1 cellular context compared by ENCODE assay signal in the genomic region with DNA sequence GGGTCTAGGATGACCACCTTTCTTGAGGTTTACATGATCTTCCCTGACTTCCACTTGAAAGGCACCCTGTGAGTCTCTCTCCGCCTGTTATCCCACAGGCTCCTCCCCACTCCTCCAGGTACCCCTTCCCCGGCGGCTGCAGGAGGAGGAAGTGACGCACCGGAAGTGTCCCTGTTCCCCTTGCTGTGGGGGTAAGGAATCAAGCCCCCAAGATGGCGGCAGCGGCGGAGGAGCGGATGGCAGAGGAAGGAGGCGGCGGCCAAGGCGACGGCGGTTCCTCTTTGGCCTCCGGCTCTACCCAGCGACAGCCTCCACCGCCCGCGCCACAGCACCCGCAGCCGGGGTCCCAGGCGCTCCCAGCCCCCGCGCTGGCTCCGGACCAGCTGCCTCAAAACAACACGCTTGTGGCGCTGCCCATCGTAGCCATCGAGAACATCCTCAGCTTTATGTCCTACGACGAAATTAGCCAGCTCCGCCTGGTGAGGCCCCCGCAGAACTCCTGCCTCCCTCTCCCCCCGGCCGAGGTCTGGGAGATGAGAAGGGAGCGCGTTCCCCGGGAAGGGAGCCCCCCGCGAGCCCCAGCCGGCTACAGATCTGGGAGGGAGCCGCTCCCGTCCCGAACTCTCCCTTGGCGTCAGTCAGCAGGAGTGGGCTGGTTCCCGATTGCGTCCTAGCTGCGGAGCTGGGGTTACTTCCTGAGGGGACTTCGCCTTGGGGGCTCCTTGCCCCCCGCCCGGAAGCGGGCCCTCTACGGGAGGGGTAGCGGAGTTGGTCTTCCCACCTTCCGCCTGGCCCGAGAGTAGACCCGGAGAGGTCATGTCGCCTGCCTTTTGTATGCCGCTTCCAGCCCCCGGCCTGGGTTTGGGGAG.
A peak's percentile ranks its signal among the peaks of the same experiment; 100 is the strongest.
TF ChIP-seq lines count a peak whose summit lies in the region.

A gene with protein sequence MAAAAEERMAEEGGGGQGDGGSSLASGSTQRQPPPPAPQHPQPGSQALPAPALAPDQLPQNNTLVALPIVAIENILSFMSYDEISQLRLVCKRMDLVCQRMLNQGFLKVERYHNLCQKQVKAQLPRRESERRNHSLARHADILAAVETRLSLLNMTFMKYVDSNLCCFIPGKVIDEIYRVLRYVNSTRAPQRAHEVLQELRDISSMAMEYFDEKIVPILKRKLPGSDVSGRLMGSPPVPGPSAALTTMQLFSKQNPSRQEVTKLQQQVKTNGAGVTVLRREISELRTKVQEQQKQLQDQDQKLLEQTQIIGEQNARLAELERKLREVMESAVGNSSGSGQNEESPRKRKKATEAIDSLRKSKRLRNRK (plus strand): TSS at position 194 of the 869 bp plus-strand sequence. CDS start 19 bp downstream, at position 213.

TF ChIP-seq in HepG2, 621 proteins besides CTCF, POLR2A, EP300 and RAD21 (continued from another document and continues in another):
- TF ChIP-seq, protein P1, sequence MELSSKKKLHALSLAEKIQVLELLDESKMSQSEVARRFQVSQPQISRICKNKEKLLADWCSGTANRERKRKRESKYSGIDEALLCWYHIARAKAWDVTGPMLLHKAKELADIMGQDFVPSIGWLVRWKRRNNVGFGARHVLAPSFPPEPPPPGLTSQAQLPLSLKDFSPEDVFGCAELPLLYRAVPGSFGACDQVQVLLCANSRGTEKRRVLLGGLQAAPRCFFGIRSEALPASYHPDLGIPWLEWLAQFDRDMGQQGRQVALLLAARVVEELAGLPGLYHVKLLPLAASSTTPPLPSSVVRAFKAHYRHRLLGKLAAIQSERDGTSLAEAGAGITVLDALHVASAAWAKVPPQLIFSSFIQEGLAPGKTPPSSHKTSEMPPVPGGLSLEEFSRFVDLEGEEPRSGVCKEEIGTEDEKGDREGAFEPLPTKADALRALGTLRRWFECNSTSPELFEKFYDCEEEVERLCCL (CRISPR knock-in tag; IDR thresholded peaks at IDR 0.05; ENCODE audit: borderline replicate concordance), result no peak
- TF ChIP-seq REL (CRISPR knock-in tag; conservative IDR thresholded peaks at IDR 0.05), result no peak
- no peak for TF ChIP-seq IKZF4 (CRISPR knock-in tag; IDR thresholded peaks at IDR 0.05; ENCODE audit: borderline replicate concordance, low read depth, not compliant biosample characterization)
- no peak for TF ChIP-seq SUZ12 (IDR thresholded peaks at IDR 0.05; ENCODE audit: low read depth, low read length)
- no peak for TF ChIP-seq ZNF747 (CRISPR knock-in tag; IDR thresholded peaks at IDR 0.05; ENCODE audit: borderline replicate concordance)
- TF ChIP-seq HNRNPLL (IDR thresholded peaks at IDR 0.05; ENCODE audit: low read depth, low read length, poor library complexity, severe bottlenecking), result peak; percentile 50
- peak; percentile 70 for TF ChIP-seq SPEN (CRISPR knock-in tag; IDR thresholded peaks at IDR 0.05; ENCODE audit: low read depth)
- TF ChIP-seq, protein P2, sequence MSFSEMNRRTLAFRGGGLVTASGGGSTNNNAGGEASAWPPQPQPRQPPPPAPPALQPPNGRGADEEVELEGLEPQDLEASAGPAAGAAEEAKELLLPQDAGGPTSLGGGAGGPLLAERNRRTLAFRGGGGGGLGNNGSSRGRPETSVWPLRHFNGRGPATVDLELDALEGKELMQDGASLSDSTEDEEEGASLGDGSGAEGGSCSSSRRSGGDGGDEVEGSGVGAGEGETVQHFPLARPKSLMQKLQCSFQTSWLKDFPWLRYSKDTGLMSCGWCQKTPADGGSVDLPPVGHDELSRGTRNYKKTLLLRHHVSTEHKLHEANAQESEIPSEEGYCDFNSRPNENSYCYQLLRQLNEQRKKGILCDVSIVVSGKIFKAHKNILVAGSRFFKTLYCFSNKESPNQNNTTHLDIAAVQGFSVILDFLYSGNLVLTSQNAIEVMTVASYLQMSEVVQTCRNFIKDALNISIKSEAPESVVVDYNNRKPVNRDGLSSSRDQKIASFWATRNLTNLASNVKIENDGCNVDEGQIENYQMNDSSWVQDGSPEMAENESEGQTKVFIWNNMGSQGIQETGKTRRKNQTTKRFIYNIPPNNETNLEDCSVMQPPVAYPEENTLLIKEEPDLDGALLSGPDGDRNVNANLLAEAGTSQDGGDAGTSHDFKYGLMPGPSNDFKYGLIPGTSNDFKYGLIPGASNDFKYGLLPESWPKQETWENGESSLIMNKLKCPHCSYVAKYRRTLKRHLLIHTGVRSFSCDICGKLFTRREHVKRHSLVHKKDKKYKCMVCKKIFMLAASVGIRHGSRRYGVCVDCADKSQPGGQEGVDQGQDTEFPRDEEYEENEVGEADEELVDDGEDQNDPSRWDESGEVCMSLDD (CRISPR knock-in tag; IDR thresholded peaks at IDR 0.05; ENCODE audit: borderline replicate concordance), result no peak; the same call in 1 of the 2 replicates
- no peak for TF ChIP-seq PHF5A (CRISPR knock-in tag; IDR thresholded peaks at IDR 0.05; ENCODE audit: low read depth, unreplicated experiment)
- TF ChIP-seq AHR (CRISPR knock-in tag; IDR thresholded peaks at IDR 0.05), result peak; percentile 72; the same call in 1 of the 2 replicates
- TF ChIP-seq, protein P3, sequence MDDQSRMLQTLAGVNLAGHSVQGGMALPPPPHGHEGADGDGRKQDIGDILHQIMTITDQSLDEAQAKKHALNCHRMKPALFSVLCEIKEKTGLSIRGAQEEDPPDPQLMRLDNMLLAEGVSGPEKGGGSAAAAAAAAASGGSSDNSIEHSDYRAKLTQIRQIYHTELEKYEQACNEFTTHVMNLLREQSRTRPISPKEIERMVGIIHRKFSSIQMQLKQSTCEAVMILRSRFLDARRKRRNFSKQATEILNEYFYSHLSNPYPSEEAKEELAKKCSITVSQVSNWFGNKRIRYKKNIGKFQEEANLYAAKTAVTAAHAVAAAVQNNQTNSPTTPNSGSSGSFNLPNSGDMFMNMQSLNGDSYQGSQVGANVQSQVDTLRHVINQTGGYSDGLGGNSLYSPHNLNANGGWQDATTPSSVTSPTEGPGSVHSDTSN (CRISPR knock-in tag; IDR thresholded peaks at IDR 0.05; ENCODE audit: borderline replicate concordance), result no peak
- no peak for TF ChIP-seq CBX2 (IDR thresholded peaks at IDR 0.05; ENCODE audit: low read depth, low read length)
- no peak for TF ChIP-seq CBX2 (CRISPR knock-in tag; IDR thresholded peaks at IDR 0.05; ENCODE audit: low read depth)
- TF ChIP-seq, protein P4, sequence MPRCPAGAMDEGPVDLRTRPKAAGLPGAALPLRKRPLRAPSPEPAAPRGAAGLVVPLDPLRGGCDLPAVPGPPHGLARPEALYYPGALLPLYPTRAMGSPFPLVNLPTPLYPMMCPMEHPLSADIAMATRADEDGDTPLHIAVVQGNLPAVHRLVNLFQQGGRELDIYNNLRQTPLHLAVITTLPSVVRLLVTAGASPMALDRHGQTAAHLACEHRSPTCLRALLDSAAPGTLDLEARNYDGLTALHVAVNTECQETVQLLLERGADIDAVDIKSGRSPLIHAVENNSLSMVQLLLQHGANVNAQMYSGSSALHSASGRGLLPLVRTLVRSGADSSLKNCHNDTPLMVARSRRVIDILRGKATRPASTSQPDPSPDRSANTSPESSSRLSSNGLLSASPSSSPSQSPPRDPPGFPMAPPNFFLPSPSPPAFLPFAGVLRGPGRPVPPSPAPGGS (CRISPR knock-in tag; IDR thresholded peaks at IDR 0.05), result peak; percentile 18; the same call in 1 of the 2 replicates
- TF ChIP-seq ZNF251 (CRISPR knock-in tag; IDR thresholded peaks at IDR 0.05), result no peak
- no peak for TF ChIP-seq NR2F1 (CRISPR knock-in tag; IDR thresholded peaks at IDR 0.05)
- 0 out of 2 replicates have a peak, but pooled peaks have one; percentile 68 for TF ChIP-seq ZNF879 (CRISPR knock-in tag; IDR thresholded peaks at IDR 0.05)
- TF ChIP-seq, protein P5, sequence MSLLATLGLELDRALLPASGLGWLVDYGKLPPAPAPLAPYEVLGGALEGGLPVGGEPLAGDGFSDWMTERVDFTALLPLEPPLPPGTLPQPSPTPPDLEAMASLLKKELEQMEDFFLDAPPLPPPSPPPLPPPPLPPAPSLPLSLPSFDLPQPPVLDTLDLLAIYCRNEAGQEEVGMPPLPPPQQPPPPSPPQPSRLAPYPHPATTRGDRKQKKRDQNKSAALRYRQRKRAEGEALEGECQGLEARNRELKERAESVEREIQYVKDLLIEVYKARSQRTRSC (CRISPR knock-in tag; IDR thresholded peaks at IDR 0.05; ENCODE audit: low read depth), result no peak
- no peak for TF ChIP-seq XBP1 (CRISPR knock-in tag; IDR thresholded peaks at IDR 0.05)
- TF ChIP-seq, protein P6, sequence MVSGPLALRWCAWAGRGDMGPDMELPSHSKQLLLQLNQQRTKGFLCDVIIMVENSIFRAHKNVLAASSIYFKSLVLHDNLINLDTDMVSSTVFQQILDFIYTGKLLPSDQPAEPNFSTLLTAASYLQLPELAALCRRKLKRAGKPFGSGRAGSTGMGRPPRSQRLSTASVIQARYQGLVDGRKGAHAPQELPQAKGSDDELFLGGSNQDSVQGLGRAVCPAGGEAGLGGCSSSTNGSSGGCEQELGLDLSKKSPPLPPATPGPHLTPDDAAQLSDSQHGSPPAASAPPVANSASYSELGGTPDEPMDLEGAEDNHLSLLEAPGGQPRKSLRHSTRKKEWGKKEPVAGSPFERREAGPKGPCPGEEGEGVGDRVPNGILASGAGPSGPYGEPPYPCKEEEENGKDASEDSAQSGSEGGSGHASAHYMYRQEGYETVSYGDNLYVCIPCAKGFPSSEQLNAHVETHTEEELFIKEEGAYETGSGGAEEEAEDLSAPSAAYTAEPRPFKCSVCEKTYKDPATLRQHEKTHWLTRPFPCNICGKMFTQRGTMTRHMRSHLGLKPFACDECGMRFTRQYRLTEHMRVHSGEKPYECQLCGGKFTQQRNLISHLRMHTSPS (CRISPR knock-in tag; IDR thresholded peaks at IDR 0.05; ENCODE audit: low read depth), result no peak
- TF ChIP-seq, protein P7, sequence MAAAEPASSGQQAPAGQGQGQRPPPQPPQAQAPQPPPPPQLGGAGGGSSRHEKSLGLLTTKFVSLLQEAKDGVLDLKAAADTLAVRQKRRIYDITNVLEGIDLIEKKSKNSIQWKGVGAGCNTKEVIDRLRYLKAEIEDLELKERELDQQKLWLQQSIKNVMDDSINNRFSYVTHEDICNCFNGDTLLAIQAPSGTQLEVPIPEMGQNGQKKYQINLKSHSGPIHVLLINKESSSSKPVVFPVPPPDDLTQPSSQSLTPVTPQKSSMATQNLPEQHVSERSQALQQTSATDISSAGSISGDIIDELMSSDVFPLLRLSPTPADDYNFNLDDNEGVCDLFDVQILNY (CRISPR knock-in tag; conservative IDR thresholded peaks at IDR 0.05), result 0 out of 2 replicates have a peak, but pooled peaks have one; percentile 53
- TF ChIP-seq TBX3 (IDR thresholded peaks at IDR 0.05; ENCODE audit: borderline replicate concordance), result no peak
- TF ChIP-seq, protein P8, sequence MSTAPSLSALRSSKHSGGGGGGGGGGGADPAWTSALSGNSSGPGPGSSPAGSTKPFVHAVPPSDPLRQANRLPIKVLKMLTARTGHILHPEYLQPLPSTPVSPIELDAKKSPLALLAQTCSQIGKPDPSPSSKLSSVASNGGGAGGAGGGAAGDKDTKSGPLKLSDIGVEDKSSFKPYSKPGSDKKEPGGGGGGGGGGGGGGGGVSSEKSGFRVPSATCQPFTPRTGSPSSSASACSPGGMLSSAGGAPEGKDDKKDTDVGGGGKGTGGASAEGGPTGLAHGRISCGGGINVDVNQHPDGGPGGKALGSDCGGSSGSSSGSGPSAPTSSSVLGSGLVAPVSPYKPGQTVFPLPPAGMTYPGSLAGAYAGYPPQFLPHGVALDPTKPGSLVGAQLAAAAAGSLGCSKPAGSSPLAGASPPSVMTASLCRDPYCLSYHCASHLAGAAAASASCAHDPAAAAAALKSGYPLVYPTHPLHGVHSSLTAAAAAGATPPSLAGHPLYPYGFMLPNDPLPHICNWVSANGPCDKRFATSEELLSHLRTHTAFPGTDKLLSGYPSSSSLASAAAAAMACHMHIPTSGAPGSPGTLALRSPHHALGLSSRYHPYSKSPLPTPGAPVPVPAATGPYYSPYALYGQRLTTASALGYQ (CRISPR knock-in tag; IDR thresholded peaks at IDR 0.05), result no peak
- no peak for TF ChIP-seq ELF4 (CRISPR knock-in tag; IDR thresholded peaks at IDR 0.05; ENCODE audit: borderline replicate concordance)
- TF ChIP-seq TSC22D2 (CRISPR knock-in tag; IDR thresholded peaks at IDR 0.05; ENCODE audit: borderline replicate concordance), result no peak; the same call in 1 of the 2 replicates
- no peak for TF ChIP-seq ZNF883 (CRISPR knock-in tag; IDR thresholded peaks at IDR 0.05; ENCODE audit: not compliant biosample characterization)
- no peak for TF ChIP-seq ZSCAN12 (CRISPR knock-in tag; IDR thresholded peaks at IDR 0.05)
- no peak for TF ChIP-seq SETDB1 (CRISPR knock-in tag; IDR thresholded peaks at IDR 0.05; ENCODE audit: borderline replicate concordance)
- TF ChIP-seq, protein P9, sequence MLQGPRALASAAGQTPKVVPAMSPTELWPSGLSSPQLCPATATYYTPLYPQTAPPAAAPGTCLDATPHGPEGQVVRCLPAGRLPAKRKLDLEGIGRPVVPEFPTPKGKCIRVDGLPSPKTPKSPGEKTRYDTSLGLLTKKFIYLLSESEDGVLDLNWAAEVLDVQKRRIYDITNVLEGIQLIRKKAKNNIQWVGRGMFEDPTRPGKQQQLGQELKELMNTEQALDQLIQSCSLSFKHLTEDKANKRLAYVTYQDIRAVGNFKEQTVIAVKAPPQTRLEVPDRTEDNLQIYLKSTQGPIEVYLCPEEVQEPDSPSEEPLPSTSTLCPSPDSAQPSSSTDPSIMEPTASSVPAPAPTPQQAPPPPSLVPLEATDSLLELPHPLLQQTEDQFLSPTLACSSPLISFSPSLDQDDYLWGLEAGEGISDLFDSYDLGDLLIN (CRISPR knock-in tag; IDR thresholded peaks at IDR 0.05; ENCODE audit: borderline replicate concordance), result no peak
- TF ChIP-seq HDAC2 (CRISPR knock-in tag; IDR thresholded peaks at IDR 0.05), result no peak; the same call in 1 of the 2 replicates
- no peak for TF ChIP-seq MAFF (IDR thresholded peaks at IDR 0.05; ENCODE audit: low read depth, low read length)
- TF ChIP-seq YY1 (IDR thresholded peaks at IDR 0.05; ENCODE audit: insufficient read depth, insufficient replicate concordance, low read depth, low read length), result peak; percentile 98
- peak; percentile 87 for TF ChIP-seq ZNF83 (CRISPR knock-in tag; IDR thresholded peaks at IDR 0.05; ENCODE audit: borderline replicate concordance)
- no peak for TF ChIP-seq ZNF724P (CRISPR knock-in tag; IDR thresholded peaks at IDR 0.05; ENCODE audit: borderline replicate concordance)
- no peak for TF ChIP-seq ZNF124 (CRISPR knock-in tag; IDR thresholded peaks at IDR 0.05)
- TF ChIP-seq CEBPG (CRISPR knock-in tag; IDR thresholded peaks at IDR 0.05), result peak; percentile 32; the same call in 1 of the 2 replicates
- peak; percentile 81; the same call in 1 of the 2 replicates for TF ChIP-seq SMAD1 (CRISPR knock-in tag; IDR thresholded peaks at IDR 0.05; ENCODE audit: borderline replicate concordance, low read depth)
- TF ChIP-seq ZNF224 (CRISPR knock-in tag; IDR thresholded peaks at IDR 0.05), result peak; percentile 89; the same call in 1 of the 2 replicates
- TF ChIP-seq, protein P10, sequence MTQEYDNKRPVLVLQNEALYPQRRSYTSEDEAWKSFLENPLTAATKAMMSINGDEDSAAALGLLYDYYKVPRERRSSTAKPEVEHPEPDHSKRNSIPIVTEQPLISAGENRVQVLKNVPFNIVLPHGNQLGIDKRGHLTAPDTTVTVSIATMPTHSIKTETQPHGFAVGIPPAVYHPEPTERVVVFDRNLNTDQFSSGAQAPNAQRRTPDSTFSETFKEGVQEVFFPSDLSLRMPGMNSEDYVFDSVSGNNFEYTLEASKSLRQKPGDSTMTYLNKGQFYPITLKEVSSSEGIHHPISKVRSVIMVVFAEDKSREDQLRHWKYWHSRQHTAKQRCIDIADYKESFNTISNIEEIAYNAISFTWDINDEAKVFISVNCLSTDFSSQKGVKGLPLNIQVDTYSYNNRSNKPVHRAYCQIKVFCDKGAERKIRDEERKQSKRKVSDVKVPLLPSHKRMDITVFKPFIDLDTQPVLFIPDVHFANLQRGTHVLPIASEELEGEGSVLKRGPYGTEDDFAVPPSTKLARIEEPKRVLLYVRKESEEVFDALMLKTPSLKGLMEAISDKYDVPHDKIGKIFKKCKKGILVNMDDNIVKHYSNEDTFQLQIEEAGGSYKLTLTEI (CRISPR knock-in tag; conservative IDR thresholded peaks at IDR 0.05), result no peak
- no peak for TF ChIP-seq POLR2AphosphoS2 (IDR thresholded peaks at IDR 0.05; ENCODE audit: low read depth, low read length)
- TF ChIP-seq ZNF562 (CRISPR knock-in tag; IDR thresholded peaks at IDR 0.05; ENCODE audit: borderline replicate concordance), result no peak
- TF ChIP-seq HOXD1 (CRISPR knock-in tag; IDR thresholded peaks at IDR 0.05), result no peak
- no peak for TF ChIP-seq TCF7L2 (IDR thresholded peaks at IDR 0.05; ENCODE audit: low read depth, low read length)
